ENCODE assay signal across 18 cellular contexts in genomic region chr13:26855071-26855470, GRCh38.
"Had no signal": no experiment of that assay in that cellular context is flagged by ENCODE, and none has a peak within 500 bp of the region (broad histone marks: within the 10 kb centered on the region; RNA-seq: fewer than 3 reads in every experiment).

No MANE protein-coding gene starts in this region.

- DNase-seq: activated CD4-positive, alpha-beta memory T cell treated with anti-CD3 and anti-CD28 coated beads, Interleukin-2, amount 10 ng/mL, durations not matched to agents 7 days and 5 days; activated CD4-positive, alpha-beta T cell treated with anti-CD3 and anti-CD28 coated beads for 36 hours; activated effector memory CD4-positive, alpha-beta T cell treated with Interleukin-2 at 50 U/mL for 16 hours; activated naive CD4-positive, alpha-beta T cell treated with anti-CD3 and anti-CD28 coated beads, Interleukin-2, amount 50 U/mL, for 16 hours; activated T-cell treated with anti-CD3 and anti-CD28 coated beads, Interleukin-2, amount 50 U/mL, for 4 hours; central memory CD4-positive, alpha-beta T cell; effector memory CD8-positive, alpha-beta T cell; foreskin keratinocyte; heart left ventricle; left lung; mammary epithelial cell; naive thymus-derived CD8-positive, alpha-beta T cell; right cardiac atrium; stimulated activated CD4-positive, alpha-beta T cell treated with anti-CD3 and anti-CD28 coated beads, Interleukin-15, amount 100 ng/mL, for 24 hours; stimulated activated CD4-positive, alpha-beta T cell treated with anti-CD3 and anti-CD28 coated beads, Interleukin-4, amount 100 ng/mL, for 1 hour; stimulated activated naive B cell treated with anti-CD40 and anti-IgM and Interleukin-4, amounts not matched to agents 10 μg/mL and 1 μg/mL and 100 μg/mL, for 72 hours; WERI-Rb-1 had no signal

- FAIRE-seq: islet of Langerhans had no signal

- ATAC-seq: activated CD4-positive, alpha-beta T cell treated with anti-CD3 and anti-CD28 coated beads for 36 hours; activated T-cell treated with anti-CD3 and anti-CD28 coated beads, Interleukin-2, amount 50 U/mL, for 4 hours; effector memory CD8-positive, alpha-beta T cell; foreskin keratinocyte; heart left ventricle; left lung; naive thymus-derived CD8-positive, alpha-beta T cell; right cardiac atrium; stimulated activated naive B cell treated with anti-CD40 and anti-IgM and Interleukin-4, amounts not matched to agents 10 μg/mL and 1 μg/mL and 100 μg/mL, for 72 hours had no signal
